In genomic region chr4:13546855-13547562, GRCh38 we compare ENCODE assay signal across 8 cellular contexts. TPM values are rescaled to one million over a fixed set of nuclear protein-coding genes. Genes with fewer than 3 reads are reported as not detected.
DNase-seq lines count a peak whose midpoint lies in the region; ATAC-seq and TF ChIP-seq lines count a peak whose summit lies in the region.

No MANE protein-coding gene starts in this region.

- peak overlapping the region; percentile 40 for H2AFZ ChIP-seq in neuron (ENCODE audit: low read depth, low read length)

- WGBS in ectodermal cell, 2 experiments = 1% methylated on average over 62 of the region's 62 CpGs

- H3K9me3 ChIP-seq in ectodermal cell (ENCODE audit: control insufficient read depth, low read length) (no peaks in the 10 kb centered on the region), neuron (ENCODE audit: low read length) (no peaks in the 10 kb centered on the region), uterus (no peaks in the 10 kb centered on the region)

- H3K4me1 ChIP-seq in ectodermal cell (ENCODE audit: control insufficient read depth, insufficient read depth, low read length) (peaks cover 4% of the 10 kb centered on the region), neuron (ENCODE audit: insufficient read depth, low read length) (peaks cover 8% of the 10 kb centered on the region), uterus (peaks cover 0 to 11% of the 10 kb centered on the region in 2 donors)

- H3K4me3 ChIP-seq in ectodermal cell (ENCODE audit: insufficient read depth, low read depth, low read length) = peak overlapping the region; percentile 47
- peak overlapping the region; percentile 44 for H3K4me3 ChIP-seq in neuron (ENCODE audit: low read length)
- H3K4me3 ChIP-seq in uterus = peak overlapping the region in 1 of 2 donors; percentile 35

- TF ChIP-seq POLR2A in uterus (IDR thresholded peaks at IDR 0.05) = no peak

- H3K36me3 ChIP-seq in ectodermal cell (ENCODE audit: control insufficient read depth, insufficient read depth, low read length) (no peaks in the 10 kb centered on the region), neuron (ENCODE audit: insufficient read depth, low read length) (no peaks in the 10 kb centered on the region), uterus (no peaks in the 10 kb centered on the region)

- ATAC-seq in GM21717 (IDR thresholded peaks at IDR 0.05; ENCODE audit: unreplicated experiment) = no peak

- intact Hi-C loops in uterus (cut with DNase I; ENCODE audit: low total_unique reads) = loop anchor here (5.0 kb wide), 1 partner anchor 695 kb away; no protein-coding TSS in a partner anchor

- TF ChIP-seq CTCF in uterus (IDR thresholded peaks at IDR 0.05) = no peak

- DNase-seq in GM03348 (ENCODE audit: low spot score) (peak; percentile 30), KG1 (lab: John Stamatoyannopoulos, UW) (peak; percentile 16), SW480 (ENCODE audit: low spot score) (no peak), uterus (no peak), medulla oblongata (ENCODE audit: extremely low spot score) (no peak)

- H3K27ac ChIP-seq in ectodermal cell (ENCODE audit: insufficient read depth, low read depth, low read length, poor library complexity, severe bottlenecking) = no peak overlapping the region
- peak overlapping the region in 1 of 2 donors; percentile 5 for H3K27ac ChIP-seq in uterus

- peaks cover 75% of the 10 kb centered on the region for H3K27me3 ChIP-seq in ectodermal cell (ENCODE audit: control insufficient read depth, insufficient read depth, low read length, poor library complexity, severe bottlenecking)
- peaks cover 20% of the 10 kb centered on the region for H3K27me3 ChIP-seq in neuron (ENCODE audit: insufficient read depth, low read length)
- peaks cover 37 to 45% of the 10 kb centered on the region in 2 donors for H3K27me3 ChIP-seq in uterus

RNA-seq across cellular contexts. Expression of gene NKX3-2, which starts 2.7 kb away (rescaled TPM):
- 2.0 TPM for polyA plus RNA-seq in ectodermal cell (2013, experiment 1 of 4)
- 1.3 TPM for polyA plus RNA-seq in ectodermal cell (2013, experiment 2 of 4)
- 1.8 TPM for polyA plus RNA-seq in ectodermal cell (2013, experiment 3 of 4)
- 1.6 TPM for polyA plus RNA-seq in ectodermal cell (2013, experiment 4 of 4)
- total RNA-seq in uterus = 1 to 10 TPM in 1 of 4 donors, under 1 TPM in 1, not detected in 2; 0.62 to 1.2 TPM

Comparison
In these comparisons a context has a peak if more than half of its experiments do, and no peak if none do; other contexts are left out.
1. DNase-seq: peak in GM03348 (single experiment) and KG1 (single experiment); none in SW480 (single experiment), uterus (0 of 2) and medulla oblongata (single experiment).